29 cellular contexts compared by ENCODE assay signal in genomic region chr15:45174577-45174976, GRCh38. TPM values are rescaled to one million over a fixed set of nuclear protein-coding genes. Genes with fewer than 3 reads are reported as not detected.
"Had no signal": no experiment of that assay in that cellular context is flagged by ENCODE, and none has a peak within 500 bp of the region (broad histone marks: within the 10 kb centered on the region; RNA-seq: fewer than 3 reads in every experiment).

No MANE protein-coding gene starts in this region.

- H3K27me3 Mint-ChIP-seq: naive B cell; stimulated activated naive B cell treated with anti-CD40 and anti-IgM and Interleukin-4, amounts not matched to agents 10 μg/mL and 1 μg/mL and 100 μg/mL, for 72 hours had no signal

- DNase-seq: hypothalamus; islet precursor cell; left ventricle myocardium inferior; mesendoderm; naive B cell; natural killer cell; nucleus accumbens; right lobe of liver; stimulated activated CD4-positive, alpha-beta T cell treated with anti-CD3 and anti-CD28 coated beads, Interleukin-1b, Interleukin-23, amount 100 ng/mL, for 48 hours; stimulated activated CD4-positive, alpha-beta T cell treated with anti-CD3 and anti-CD28 coated beads, Interleukin-2, amount 100 ng/mL, for 48 hours; stimulated activated CD4-positive, alpha-beta T cell treated with anti-CD3 and anti-CD28 coated beads, Interleukin-4, amount 100 ng/mL, for 4 hours; stimulated activated CD8-positive, alpha-beta memory T cell treated with anti-CD3 and anti-CD28 coated beads, Interleukin-4, amount 100 ng/mL, for 48 hours; stimulated activated naive B cell treated with anti-CD40 and anti-IgM and Interleukin-4, amounts not matched to agents 10 μg/mL and 1 μg/mL and 100 μg/mL, for 72 hours; stimulated activated naive CD8-positive, alpha-beta T cell treated with anti-CD3 and anti-CD28 coated beads, Interleukin-15, Interleukin-2, amounts not matched to agents 100 U/mL and 50 U/mL, for 24 hours; tibial artery; trophoblast cell; upper lobe of right lung had no signal

- H3K27me3 ChIP-seq: right atrium auricular region, right lobe of liver, suprapubic skin, tibial artery, upper lobe of right lung had no signal

- H3K9ac ChIP-seq: parathyroid adenoma had no signal

- H3K36me3 Mint-ChIP-seq: naive B cell, natural killer cell had no signal

- H3K27ac ChIP-seq: left ventricle myocardium inferior, parathyroid adenoma, right atrium auricular region, right lobe of liver, suprapubic skin, thoracic aorta, tibial artery, upper lobe of right lung had no signal

- H3K4me2 ChIP-seq: smooth muscle cell had no signal

- ATAC-seq: natural killer cell; right lobe of liver; stimulated activated naive B cell treated with anti-CD40 and anti-IgM and Interleukin-4, amounts not matched to agents 10 μg/mL and 1 μg/mL and 100 μg/mL, for 72 hours; stimulated activated naive CD8-positive, alpha-beta T cell treated with anti-CD3 and anti-CD28 coated beads, Interleukin-15, Interleukin-2, amounts not matched to agents 100 U/mL and 50 U/mL, for 24 hours had no signal

- H3K9me3 Mint-ChIP-seq: mesothelial cell of epicardium; naive B cell; natural killer cell; stimulated activated naive B cell treated with anti-CD40 and anti-IgM and Interleukin-4, amounts not matched to agents 10 μg/mL and 1 μg/mL and 100 μg/mL, for 72 hours had no signal

- H3K4me3 Mint-ChIP-seq: mesothelial cell of epicardium; naive B cell; natural killer cell; stimulated activated naive B cell treated with anti-CD40 and anti-IgM and Interleukin-4, amounts not matched to agents 10 μg/mL and 1 μg/mL and 100 μg/mL, for 72 hours had no signal

- H2AFZ ChIP-seq: parathyroid adenoma had no signal

- H3K27ac Mint-ChIP-seq: mesothelial cell of epicardium; natural killer cell; stimulated activated naive B cell treated with anti-CD40 and anti-IgM and Interleukin-4, amounts not matched to agents 10 μg/mL and 1 μg/mL and 100 μg/mL, for 72 hours had no signal

- H3K9me3 ChIP-seq: left ventricle myocardium inferior, right atrium auricular region, right lobe of liver, suprapubic skin, thoracic aorta, tibial artery, upper lobe of right lung had no signal

- H3K4me3 ChIP-seq: left ventricle myocardium inferior, lung, right atrium auricular region, right lobe of liver, smooth muscle cell, suprapubic skin, thoracic aorta, tibial artery, upper lobe of right lung had no signal

- H3K79me2 ChIP-seq: parathyroid adenoma had no signal

- H3K4me1 ChIP-seq: left ventricle myocardium inferior, parathyroid adenoma, right atrium auricular region, right lobe of liver, tibial artery, upper lobe of right lung had no signal

- H3K36me3 ChIP-seq: right atrium auricular region, thoracic aorta, upper lobe of right lung had no signal

RNA-seq across cellular contexts. Expression of gene DUOX1, which starts 44.8 kb away (rescaled TPM):
- total RNA-seq: osteocyte, pulmonary artery endothelial cell had no signal

RNA-seq across cellular contexts. Expression of gene DUOXA1, which starts 44.9 kb away (rescaled TPM):
- total RNA-seq: kidney epithelial cell, osteocyte, pulmonary artery endothelial cell, renal cortical epithelial cell, right lobe of liver, skeletal muscle tissue had no signal
